ENCODE assay signal across 13 cellular contexts in the genomic region with DNA sequence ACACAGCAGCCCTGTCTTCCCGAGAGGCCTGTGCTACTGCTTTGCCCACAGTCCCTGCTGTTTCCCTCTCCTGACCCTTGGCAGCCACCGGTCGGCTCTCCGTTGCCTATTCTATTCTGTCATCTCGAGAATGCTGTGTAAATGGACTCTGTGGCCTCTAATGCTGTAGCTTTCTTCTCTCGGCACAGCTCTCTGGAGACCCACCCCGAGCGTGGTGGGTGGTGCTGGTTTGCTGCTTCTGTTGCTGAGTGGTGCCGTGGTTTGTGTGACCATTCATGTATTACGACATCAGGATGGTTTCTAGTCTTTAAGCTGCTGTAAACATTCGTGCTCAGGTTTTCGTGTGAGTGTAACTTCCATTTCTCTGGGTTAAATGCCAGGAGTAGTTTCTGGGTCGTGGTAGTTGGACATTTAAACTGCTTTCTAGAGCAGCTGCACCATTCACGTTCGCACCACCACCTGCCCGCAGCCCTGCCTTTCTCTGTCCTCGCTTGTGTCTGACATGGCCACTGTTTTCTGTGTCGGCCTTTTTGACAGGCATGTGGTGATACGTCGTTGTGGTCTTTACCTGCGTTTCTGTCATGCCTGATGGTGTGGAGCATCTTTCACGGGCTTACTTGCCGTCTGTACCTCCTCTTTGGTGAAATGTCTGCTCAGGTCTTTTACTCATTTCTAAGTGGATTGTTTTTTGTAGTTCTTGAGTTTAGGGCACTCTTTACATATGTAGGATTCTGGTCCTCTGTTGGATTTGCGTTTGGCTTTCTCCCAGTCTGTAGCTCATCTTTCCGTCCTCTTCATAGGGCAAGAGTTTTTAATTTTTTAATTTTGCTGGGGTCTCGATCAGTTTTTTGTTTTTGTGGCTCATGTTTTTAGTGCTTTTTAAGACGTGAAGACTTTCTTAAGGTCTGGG. TPM values are rescaled to one million over a fixed set of nuclear protein-coding genes. Genes with fewer than 3 reads are reported as not detected.
DNase-seq lines count a peak whose midpoint lies in the region; ATAC-seq and TF ChIP-seq lines count a peak whose summit lies in the region.
"Had no signal": no experiment of that assay in that cellular context is flagged by ENCODE, and none has a peak within 500 bp of the region (broad histone marks: within the 10 kb centered on the region; RNA-seq: fewer than 3 reads in every experiment).

No MANE protein-coding gene starts in this region.

- H2BK5ac ChIP-seq in H9 (ENCODE audit: insufficient read length, low read length) = no peak overlapping the region
- H2BK5ac ChIP-seq in mesenchymal stem cell (ENCODE audit: low read depth, low read length, poor library complexity, severe bottlenecking) = no peak overlapping the region

- peaks cover 15 to 45% (median 40%) of the 10 kb centered on the region in 3 experiments; a peak in 6 of 7 replicates for H3K36me3 Mint-ChIP-seq in H9 (ENCODE audit: insufficient read depth in 1 of 3, low read depth in 3 of 3)
- peaks cover 16% of the 10 kb centered on the region for H3K36me3 Mint-ChIP-seq in activated CD8-positive, alpha-beta T cell treated with anti-CD3 and anti-CD28 coated beads for 36 hours (ENCODE audit: low read depth)

- POLR2A ChIA-PET in activated CD8-positive, alpha-beta T cell treated with anti-CD3 and anti-CD28 coated beads for 36 hours (lab: Charles Lee) = no interaction called here

- no peak overlapping the region for H2BK20ac ChIP-seq in H9 (ENCODE audit: low read depth, low read length, poor library complexity, severe bottlenecking)

- H3K18ac ChIP-seq in H9 (ENCODE audit: insufficient read length, low read depth, low read length) = no peak overlapping the region
- peak overlapping the region; percentile 25 to 45 for H3K18ac ChIP-seq in mesenchymal stem cell (ENCODE audit: low read depth in 1 of 2, low read length in 2 of 2)

- H3T11ph ChIP-seq in H9 (ENCODE audit: low read length) = no peak overlapping the region

- H3K4me2 ChIP-seq in BLaER1 = peak overlapping the region; percentile 87
- H3K4me2 ChIP-seq in H9 (ENCODE audit: insufficient read depth, insufficient read length, low read length) = no peak overlapping the region
- no peak overlapping the region for H3K4me2 ChIP-seq in mesenchymal stem cell (ENCODE audit: low read length, poor library complexity, severe bottlenecking)

- whole genome bisulfite sequencing in H9 (ENCODE audit: extremely low coverage, insufficient read length, low lambda C conversion rate) = no CpG with 5 or more reads among the region's 27 CpGs
- 85% methylated on average over 27 of the region's 27 CpGs for WGBS in mesenchymal stem cell

- H3K36me3 ChIP-seq in BLaER1 = peaks cover 28% of the 10 kb centered on the region
- H3K36me3 ChIP-seq in mesenchymal stem cell (ENCODE audit: control insufficient read depth in 1 of 2, insufficient read depth in 2 of 2, low read depth in 1 of 2, low read length in 2 of 2) = peaks cover 0 to 53% of the 10 kb centered on the region in 2 experiments

- no peak for ATAC-seq in activated CD8-positive, alpha-beta T cell treated with anti-CD3 and anti-CD28 coated beads for 36 hours
- ATAC-seq in HG02973 (IDR thresholded peaks at IDR 0.05; ENCODE audit: unreplicated experiment) = no peak
- ATAC-seq: Right ventricle myocardium inferior had no signal

- H3K56ac ChIP-seq in H9 (ENCODE audit: insufficient read length, low read depth, low read length) = no peak overlapping the region

- peak overlapping the region in 2 of 3 experiments; percentile 18 to 47; a peak in 5 of 7 replicates for H3K27ac Mint-ChIP-seq in H9
- peak overlapping the region; percentile 18 for H3K27ac Mint-ChIP-seq in activated CD8-positive, alpha-beta T cell treated with anti-CD3 and anti-CD28 coated beads for 36 hours

- H2AFZ ChIP-seq in H9 (ENCODE audit: low read length) (no peak overlapping the region), mesenchymal stem cell (ENCODE audit: low read depth, low read length) (no peak overlapping the region)

- H3K4me1 Mint-ChIP-seq in H9 = peaks cover 23 to 30% of the 10 kb centered on the region in 2 experiments
- H3K4me1 Mint-ChIP-seq in activated CD8-positive, alpha-beta T cell treated with anti-CD3 and anti-CD28 coated beads for 36 hours (ENCODE audit: low read depth) = peaks cover 56% of the 10 kb centered on the region

- H2BK12ac ChIP-seq in H9 (ENCODE audit: insufficient read length, low read depth, low read length) (no peak overlapping the region), mesenchymal stem cell (ENCODE audit: low read length in 2 of 2) (peak overlapping the region; percentile 35 to 45)

- H3K9ac ChIP-seq in BLaER1 (peak overlapping the region; percentile 22; the same call in 1 of the 2 replicates), H9 (ENCODE audit: extremely low read depth, insufficient read length, low read length) (no peak overlapping the region), mesenchymal stem cell (ENCODE audit: low read length) (no peak overlapping the region)

- no peak for TF ChIP-seq CTCF in H9 (conservative IDR thresholded peaks at IDR 0.05)
- no peak for TF ChIP-seq CTCF in activated CD8-positive, alpha-beta T cell treated with anti-CD3 and anti-CD28 coated beads for 36 hours (IDR thresholded peaks at IDR 0.05)

- H3K9me3 Mint-ChIP-seq in H9 = 0 out of 5 replicates have a peak, but pooled peaks cover 0 to 3% of the 10 kb centered on the region in 2 experiments
- H3K9me3 Mint-ChIP-seq in activated CD8-positive, alpha-beta T cell treated with anti-CD3 and anti-CD28 coated beads for 36 hours = no peaks in the 10 kb centered on the region

- peaks cover 52% of the 10 kb centered on the region for H4K20me1 ChIP-seq in BLaER1
- no peaks in the 10 kb centered on the region for H4K20me1 ChIP-seq in H9 (ENCODE audit: control insufficient read depth, insufficient read depth, insufficient read length)

- no peak overlapping the region for H4K8ac ChIP-seq in H9 (replicated peaks; ENCODE audit: insufficient read length, low read depth, low read length)
- H4K8ac ChIP-seq in mesenchymal stem cell (ENCODE audit: low read length) = peak overlapping the region; percentile 35

- no peak overlapping the region for H4K91ac ChIP-seq in H9 (ENCODE audit: insufficient read length, low read depth, low read length)
- peak overlapping the region; percentile 52 for H4K91ac ChIP-seq in mesenchymal stem cell (ENCODE audit: low read length)

- H3K79me1 ChIP-seq in H9 (ENCODE audit: insufficient read depth, low read depth, low read length, poor library complexity, severe bottlenecking) = no peaks in the 10 kb centered on the region
- H3K79me1 ChIP-seq in mesenchymal stem cell (replicated peaks; ENCODE audit: low read length, poor library complexity, severe bottlenecking) = peaks cover 30% of the 10 kb centered on the region

- peak overlapping the region; percentile 15; the same call in 1 of the 2 replicates for H3K4me3 ChIP-seq in BLaER1
- H3K4me3 ChIP-seq in mesenchymal stem cell (ENCODE audit: insufficient read depth in 1 of 2, low read depth in 1 of 2, low read length in 2 of 2) = no peak overlapping the region

- H2BK15ac ChIP-seq in H9 (ENCODE audit: low read depth, low read length) = no peak overlapping the region
- no peak overlapping the region for H2BK15ac ChIP-seq in mesenchymal stem cell (ENCODE audit: low read depth, poor library complexity, severe bottlenecking)

- H3K4me3 Mint-ChIP-seq in H9 = no peak overlapping the region
- no peak overlapping the region for H3K4me3 Mint-ChIP-seq in activated CD8-positive, alpha-beta T cell treated with anti-CD3 and anti-CD28 coated beads for 36 hours

- no peak overlapping the region for H2BK120ac ChIP-seq in H9 (ENCODE audit: low read depth, low read length, poor library complexity, severe bottlenecking)
- H2BK120ac ChIP-seq in mesenchymal stem cell (ENCODE audit: low read depth, low read length) = no peak overlapping the region

- H3K4ac ChIP-seq in H9 (ENCODE audit: low read depth, low read length) (no peak overlapping the region), mesenchymal stem cell (ENCODE audit: low read depth in 1 of 2, low read length in 2 of 2) (peak overlapping the region in 1 of 2 experiments; percentile 16)

- H3K27me3 ChIP-seq in BLaER1 = no peaks in the 10 kb centered on the region
- H3K27me3 ChIP-seq in H9 (ENCODE audit: insufficient read depth, low read length) = no peaks in the 10 kb centered on the region
- no peaks in the 10 kb centered on the region for H3K27me3 ChIP-seq in mesenchymal stem cell (ENCODE audit: control insufficient read depth in 1 of 2, insufficient read depth in 1 of 2, low read length in 2 of 2)

- no peaks in the 10 kb centered on the region for H3K23me2 ChIP-seq in H9 (ENCODE audit: insufficient read length, low read depth, low read length, poor library complexity, severe bottlenecking)

- peaks cover 97% of the 10 kb centered on the region for H3K4me1 ChIP-seq in BLaER1
- no peaks in the 10 kb centered on the region; the same call in 1 of the 2 replicates for H3K4me1 ChIP-seq in H9 (ENCODE audit: insufficient read depth, low read length)
- peaks cover 11% of the 10 kb centered on the region for H3K4me1 ChIP-seq in mesenchymal stem cell (ENCODE audit: control insufficient read depth, insufficient read depth, low read depth, low read length)

- H3K23ac ChIP-seq in H9 (ENCODE audit: insufficient read length, low read depth, low read length) = no peak overlapping the region
- no peak overlapping the region for H3K23ac ChIP-seq in mesenchymal stem cell (ENCODE audit: low read length in 2 of 2)

- no peak overlapping the region for H2AK5ac ChIP-seq in H9 (ENCODE audit: insufficient read length, low read length)
- peak overlapping the region; percentile 38 for H2AK5ac ChIP-seq in mesenchymal stem cell (ENCODE audit: low read length, severe bottlenecking)

- no peaks in the 10 kb centered on the region for H3K27me3 Mint-ChIP-seq in H9 (ENCODE audit: low read depth)
- H3K27me3 Mint-ChIP-seq in activated CD8-positive, alpha-beta T cell treated with anti-CD3 and anti-CD28 coated beads for 36 hours = no peaks in the 10 kb centered on the region

- no peaks in the 10 kb centered on the region for H3K9me3 ChIP-seq in BLaER1
- no peaks in the 10 kb centered on the region for H3K9me3 ChIP-seq in H9 (ENCODE audit: control insufficient read depth, low read depth, low read length)
- no peaks in the 10 kb centered on the region for H3K9me3 ChIP-seq in mesenchymal stem cell (ENCODE audit: control insufficient read depth, low read length)

- CTCF ChIA-PET in activated CD8-positive, alpha-beta T cell treated with anti-CD3 and anti-CD28 coated beads for 36 hours (lab: Charles Lee) = interaction anchor here (1.2 kb wide), 1 partner anchor 31 kb away, joined by 3 read pairs; no protein-coding TSS in a partner anchor

- intact Hi-C loops in activated CD8-positive, alpha-beta T cell treated with anti-CD3 and anti-CD28 coated beads for 36 hours (cut with micrococcal nuclease) = no loop called here

- H3K27ac ChIP-seq in BLaER1 (peak overlapping the region; percentile 32), H9 (ENCODE audit: insufficient read length, low read depth, low read length) (no peak overlapping the region), mesenchymal stem cell (ENCODE audit: low read length, poor library complexity, severe bottlenecking) (no peak overlapping the region)

- H3K14ac ChIP-seq in H9 (ENCODE audit: insufficient read depth, low read length) (no peak overlapping the region), mesenchymal stem cell (ENCODE audit: low read length in 2 of 2) (no peak overlapping the region)

- no peak for DNase-seq in H9
- no peak for DNase-seq in activated CD8-positive, alpha-beta T cell treated with anti-CD3 and anti-CD28 coated beads for 36 hours
- peak; percentile 87 for DNase-seq in mesenchymal stem cell
- DNase-seq in occipital lobe (lab: John Stamatoyannopoulos, UW) = no peak
- DNase-seq in superior temporal gyrus (ENCODE audit: extremely low spot score) = no peak
- no peak for DNase-seq in SIG-M5 treated with dmso at 0.1 percent for 504 hours (lab: John Stamatoyannopoulos, UW; ENCODE audit: unreplicated experiment)
- DNase-seq: aorta; COR-L47; NCI-H2171 treated with DMSO at 0.1 percent for 48 hours; stimulated activated CD4-positive, alpha-beta T cell treated with anti-CD3 and anti-CD28 coated beads, Interleukin-1b, Interleukin-23, amount 100 ng/mL, for 48 hours had no signal

- H4K5ac ChIP-seq in H9 (ENCODE audit: insufficient read length, low read depth, low read length) = no peak overlapping the region

- H3K79me2 ChIP-seq in H9 (ENCODE audit: insufficient read depth, low read length) = no peaks in the 10 kb centered on the region; the same call in 1 of the 2 replicates

RNA-seq across cellular contexts. Expression of a gene that starts 47.7 kb away (rescaled TPM):
- total RNA-seq in H9 (2021) = 0.09 TPM in 1 of 2 replicates, not detected in the other
- not detected for total RNA-seq in activated CD8-positive, alpha-beta T cell treated with anti-CD3 and anti-CD28 coated beads for 36 hours
- not detected for polyA plus RNA-seq in mesenchymal stem cell (2013, experiment 1 of 2)
- not detected for polyA plus RNA-seq in mesenchymal stem cell (2013, experiment 2 of 2)
- not detected for total RNA-seq in occipital lobe
- total RNA-seq: Right ventricle myocardium inferior had no signal
